8 cellular contexts compared by ENCODE assay signal in genomic region chr9:34589656-34590375, GRCh38. TPM values are rescaled to one million over a fixed set of nuclear protein-coding genes. Genes with fewer than 3 reads are reported as not detected.
A peak's percentile ranks its signal among the peaks of the same experiment; 100 is the strongest.
DNase-seq lines count a peak whose midpoint lies in the region; ATAC-seq and TF ChIP-seq lines count a peak whose summit lies in the region.

Gene CNTFR (minus strand): TSS chr9:34589724. CDS start chr9:34568981, 20,743 bp downstream.

- DNase-seq in DMS79 treated with DMSO at 0.1 percent for 48 hours (lab: John Stamatoyannopoulos, UW) (peak; percentile 51), DMS79 (lab: John Stamatoyannopoulos, UW) (no peak), Peyer's patch (peak in 1 of 3 donors; percentile 66), ecto neural progenitor cell (ENCODE audit: low spot score) (peak; percentile 81), mucosa of gallbladder (ENCODE audit: low spot score) (peak; percentile 47), upper lobe of left lung (peak in 1 of 2 donors; percentile 88), NCI-H1048 (lab: John Stamatoyannopoulos, UW) (no peak)

- ATAC-seq in upper lobe of left lung (ENCODE audit: low FRiP score in 2 of 2) (no peak), GM21619 (IDR thresholded peaks at IDR 0.05; ENCODE audit: unreplicated experiment) (no peak)

- TF ChIP-seq CTCF in Peyer's patch (IDR thresholded peaks at IDR 0.05) (no peak), upper lobe of left lung (IDR thresholded peaks at IDR 0.05) (no peak)

- 1 to 4% methylated on average over 5 to 87 of the region's 100 CpGs for WGBS in upper lobe of left lung, 2 donors

- H3K9me3 ChIP-seq in Peyer's patch (no peaks in the 10 kb centered on the region), upper lobe of left lung (no peaks in the 10 kb centered on the region)

- TF ChIP-seq POLR2A in Peyer's patch (IDR thresholded peaks at IDR 0.05), result peak in 1 of 2 donors; percentile 21
- TF ChIP-seq POLR2A in upper lobe of left lung (IDR thresholded peaks at IDR 0.05), result no peak

- H3K27ac ChIP-seq in Peyer's patch (peak within 1 kb of the TSS in 3 of 4 donors; percentile 19 to 74 (median 43)), upper lobe of left lung (no peak within 1 kb of the TSS)

- peak within 1 kb of the TSS; percentile 28 to 66 (median 56) for H3K4me3 ChIP-seq in Peyer's patch
- peak within 1 kb of the TSS in 3 of 4 donors; percentile 42 to 53 (median 46) for H3K4me3 ChIP-seq in upper lobe of left lung

- H3K4me1 ChIP-seq in Peyer's patch (peaks cover 0 to 49% (median 23%) of the 10 kb centered on the region in 4 donors), upper lobe of left lung (peaks cover 41 to 48% (median 42%) of the 10 kb centered on the region in 4 donors)

- H3K36me3 ChIP-seq in Peyer's patch (no peaks in the 10 kb centered on the region), upper lobe of left lung (no peaks in the 10 kb centered on the region)

- H3K27me3 ChIP-seq in Peyer's patch, result peaks cover 0 to 29% of the 10 kb centered on the region in 2 donors
- peaks cover 0 to 58% (median 24%) of the 10 kb centered on the region in 4 donors for H3K27me3 ChIP-seq in upper lobe of left lung

- no peak for TF ChIP-seq EP300 in upper lobe of left lung (IDR thresholded peaks at IDR 0.05)

RNA-seq across cellular contexts. Expression of gene CNTFR, which starts in this region (rescaled TPM):
- 10 to 100 TPM in 3 of 4 donors, 1 to 10 TPM in 1; 1.7 to 24.6 (median 15.6) TPM for total RNA-seq in Peyer's patch
- 23.0 TPM for total RNA-seq in mucosa of gallbladder
- total RNA-seq in upper lobe of left lung, result 1 to 10 TPM in 2 of 6 donors, under 1 TPM in 3, not detected in 1; 0.30 to 3.3 (median 0.69) TPM

Comparison
In these comparisons a context has a peak if more than half of its experiments do, and no peak if none do; other contexts are left out.
1. DNase-seq: peak in DMS79 treated with DMSO at 0.1 percent for 48 hours (single experiment), ecto neural progenitor cell (single experiment) and mucosa of gallbladder (single experiment); none in DMS79 (single experiment) and NCI-H1048 (single experiment).
2. H3K27ac ChIP-seq: peak in Peyer's patch (3 of 4); none in upper lobe of left lung (0 of 4).